ENCODE assay signal across 11 cellular contexts in genomic region chr1:159779403-159779851, GRCh38. TPM values are rescaled to one million over a fixed set of nuclear protein-coding genes. Genes with fewer than 3 reads are reported as not detected.
A peak's percentile ranks its signal among the peaks of the same experiment; 100 is the strongest.
DNase-seq lines count a peak whose midpoint lies in the region; ATAC-seq and TF ChIP-seq lines count a peak whose summit lies in the region.
"Had no signal": no experiment of that assay in that cellular context is flagged by ENCODE, and none has a peak within 500 bp of the region (broad histone marks: within the 10 kb centered on the region; RNA-seq: fewer than 3 reads in every experiment).

No MANE protein-coding gene starts in this region.

- H3K36me3 ChIP-seq in mucosa of descending colon (ENCODE audit: low read depth), result no peaks in the 10 kb centered on the region

- peaks cover 5% of the 10 kb centered on the region for H3K4me1 ChIP-seq in mucosa of descending colon (ENCODE audit: low read depth)

- H3K4me3 ChIP-seq in fibroblast of villous mesenchyme (ENCODE audit: low read depth, low read length) (no peak overlapping the region), mucosa of descending colon (no peak overlapping the region)

- no peak overlapping the region for H3K27ac Mint-ChIP-seq in T-helper 1 cell treated with Interleukin-12 subunit alpha and Interleukin-12 subunit beta and Interleukin-4 antibody, amounts not matched to agents 30 μg/mL and 1 μg/mL, for 36 hours
- H3K27ac Mint-ChIP-seq in activated T-helper 1 cell treated with anti-CD3 and anti-CD28 coated beads, Interleukin-12 subunit alpha, Interleukin-12 subunit beta, Interleukin-2, Interleukin-4 antibody, amounts not matched to agents 30 ng/mL and 10 ng/mL and 1 ng/mL, durations not matched to agents 14 hours and 24 hours and 36 hours, result no peak overlapping the region
- peak overlapping the region; percentile 60 for H3K27ac Mint-ChIP-seq in stimulated activated effector memory CD8-positive, alpha-beta T cell treated with anti-CD3 and anti-CD28 coated beads, Interleukin-12 subunit alpha, Interleukin-12 subunit beta, amount 100 ng/mL, for 72 hours
- H3K27ac Mint-ChIP-seq: activated naive CD8-positive, alpha-beta T cell treated with anti-CD3 and anti-CD28 coated beads, Interleukin-2, amount 10 ng/mL, durations not matched to agents 7 days and 5 days had no signal

- peak overlapping the region; percentile 54 for H3K4me3 Mint-ChIP-seq in T-helper 1 cell treated with Interleukin-12 subunit alpha and Interleukin-12 subunit beta and Interleukin-4 antibody, amounts not matched to agents 30 μg/mL and 1 μg/mL, for 36 hours
- H3K4me3 Mint-ChIP-seq in activated T-helper 1 cell treated with anti-CD3 and anti-CD28 coated beads, Interleukin-12 subunit alpha, Interleukin-12 subunit beta, Interleukin-2, Interleukin-4 antibody, amounts not matched to agents 30 ng/mL and 10 ng/mL and 1 ng/mL, durations not matched to agents 14 hours and 24 hours and 36 hours, result peak overlapping the region; percentile 82
- H3K4me3 Mint-ChIP-seq in stimulated activated effector memory CD8-positive, alpha-beta T cell treated with anti-CD3 and anti-CD28 coated beads, Interleukin-12 subunit alpha, Interleukin-12 subunit beta, amount 100 ng/mL, for 72 hours, result peak overlapping the region; percentile 69

- no peak for ATAC-seq in stimulated activated effector memory CD8-positive, alpha-beta T cell treated with anti-CD3 and anti-CD28 coated beads, Interleukin-12 subunit alpha, Interleukin-12 subunit beta, amount 100 ng/mL, for 72 hours
- ATAC-seq in HG03045 (IDR thresholded peaks at IDR 0.05; ENCODE audit: unreplicated experiment) (no peak), mucosa of descending colon (no peak)

- H3K27me3 Mint-ChIP-seq in T-helper 1 cell treated with Interleukin-12 subunit alpha and Interleukin-12 subunit beta and Interleukin-4 antibody, amounts not matched to agents 30 μg/mL and 1 μg/mL, for 36 hours (ENCODE audit: low read depth), result peaks cover 31% of the 10 kb centered on the region
- H3K27me3 Mint-ChIP-seq in activated T-helper 1 cell treated with anti-CD3 and anti-CD28 coated beads, Interleukin-12 subunit alpha, Interleukin-12 subunit beta, Interleukin-2, Interleukin-4 antibody, amounts not matched to agents 30 ng/mL and 10 ng/mL and 1 ng/mL, durations not matched to agents 14 hours and 24 hours and 36 hours (ENCODE audit: insufficient read depth), result peaks cover 15% of the 10 kb centered on the region

- intact Hi-C loops in activated T-helper 1 cell treated with anti-CD3 and anti-CD28 coated beads, Interleukin-12 subunit alpha, Interleukin-12 subunit beta, Interleukin-2, Interleukin-4 antibody, amounts not matched to agents 30 ng/mL and 10 ng/mL and 1 ng/mL, durations not matched to agents 14 hours and 24 hours and 36 hours (cut with micrococcal nuclease), result no loop called here
- intact Hi-C loops in mucosa of descending colon (cut with DNase I, micrococcal nuclease), result no loop called here

- DNase-seq in T-helper 1 cell (no peak), fibroblast of villous mesenchyme (ENCODE audit: low read depth) (peak; percentile 10), 8988T (no peak), mucosa of descending colon (no peak)
- no peak for DNase-seq in activated T-helper 1 cell treated with anti-CD3 and anti-CD28 coated beads, Interleukin-12 subunit alpha, Interleukin-12 subunit beta, Interleukin-2, Interleukin-4 antibody, amounts not matched to agents 30 ng/mL and 10 ng/mL and 1 ng/mL, durations not matched to agents 14 hours and 24 hours and 36 hours (ENCODE audit: low spot score)
- no peak for DNase-seq in stimulated activated effector memory CD8-positive, alpha-beta T cell treated with anti-CD3 and anti-CD28 coated beads, Interleukin-12 subunit alpha, Interleukin-12 subunit beta, amount 100 ng/mL, for 72 hours (ENCODE audit: low spot score in 2 of 2)
- DNase-seq: activated naive CD8-positive, alpha-beta T cell treated with anti-CD3 and anti-CD28 coated beads, Interleukin-2, amount 10 ng/mL, durations not matched to agents 7 days and 5 days; NCI-H1092 had no signal

- TF ChIP-seq CTCF in fibroblast of villous mesenchyme (IDR thresholded peaks at IDR 0.05; ENCODE audit: insufficient read depth, low read depth, low read length) (no peak), mucosa of descending colon (IDR thresholded peaks at IDR 0.05) (no peak)

- H3K36me3 Mint-ChIP-seq in T-helper 1 cell treated with Interleukin-12 subunit alpha and Interleukin-12 subunit beta and Interleukin-4 antibody, amounts not matched to agents 30 μg/mL and 1 μg/mL, for 36 hours (ENCODE audit: low read depth), result no peaks in the 10 kb centered on the region
- H3K36me3 Mint-ChIP-seq in activated T-helper 1 cell treated with anti-CD3 and anti-CD28 coated beads, Interleukin-12 subunit alpha, Interleukin-12 subunit beta, Interleukin-2, Interleukin-4 antibody, amounts not matched to agents 30 ng/mL and 10 ng/mL and 1 ng/mL, durations not matched to agents 14 hours and 24 hours and 36 hours (ENCODE audit: low read depth), result peaks cover 1% of the 10 kb centered on the region
- no peaks in the 10 kb centered on the region for H3K36me3 Mint-ChIP-seq in stimulated activated effector memory CD8-positive, alpha-beta T cell treated with anti-CD3 and anti-CD28 coated beads, Interleukin-12 subunit alpha, Interleukin-12 subunit beta, amount 100 ng/mL, for 72 hours
- H3K36me3 Mint-ChIP-seq: activated naive CD8-positive, alpha-beta T cell treated with anti-CD3 and anti-CD28 coated beads, Interleukin-2, amount 10 ng/mL, durations not matched to agents 7 days and 5 days had no signal

- no peaks in the 10 kb centered on the region for H3K9me3 ChIP-seq in mucosa of descending colon

- no peaks in the 10 kb centered on the region for H3K9me3 Mint-ChIP-seq in T-helper 1 cell treated with Interleukin-12 subunit alpha and Interleukin-12 subunit beta and Interleukin-4 antibody, amounts not matched to agents 30 μg/mL and 1 μg/mL, for 36 hours
- H3K9me3 Mint-ChIP-seq in activated T-helper 1 cell treated with anti-CD3 and anti-CD28 coated beads, Interleukin-12 subunit alpha, Interleukin-12 subunit beta, Interleukin-2, Interleukin-4 antibody, amounts not matched to agents 30 ng/mL and 10 ng/mL and 1 ng/mL, durations not matched to agents 14 hours and 24 hours and 36 hours, result no peaks in the 10 kb centered on the region
- no peaks in the 10 kb centered on the region for H3K9me3 Mint-ChIP-seq in stimulated activated effector memory CD8-positive, alpha-beta T cell treated with anti-CD3 and anti-CD28 coated beads, Interleukin-12 subunit alpha, Interleukin-12 subunit beta, amount 100 ng/mL, for 72 hours
- H3K9me3 Mint-ChIP-seq: activated naive CD8-positive, alpha-beta T cell treated with anti-CD3 and anti-CD28 coated beads, Interleukin-2, amount 10 ng/mL, durations not matched to agents 7 days and 5 days had no signal

- H3K4me1 Mint-ChIP-seq in T-helper 1 cell treated with Interleukin-12 subunit alpha and Interleukin-12 subunit beta and Interleukin-4 antibody, amounts not matched to agents 30 μg/mL and 1 μg/mL, for 36 hours (ENCODE audit: low read depth), result peaks cover 10% of the 10 kb centered on the region
- H3K4me1 Mint-ChIP-seq in activated T-helper 1 cell treated with anti-CD3 and anti-CD28 coated beads, Interleukin-12 subunit alpha, Interleukin-12 subunit beta, Interleukin-2, Interleukin-4 antibody, amounts not matched to agents 30 ng/mL and 10 ng/mL and 1 ng/mL, durations not matched to agents 14 hours and 24 hours and 36 hours (ENCODE audit: low read depth), result peaks cover 7% of the 10 kb centered on the region
- H3K4me1 Mint-ChIP-seq in stimulated activated effector memory CD8-positive, alpha-beta T cell treated with anti-CD3 and anti-CD28 coated beads, Interleukin-12 subunit alpha, Interleukin-12 subunit beta, amount 100 ng/mL, for 72 hours, result peaks cover 26% of the 10 kb centered on the region

RNA-seq across cellular contexts. Expression of gene DUSP23, which starts 1.3 kb away (rescaled TPM):
- 22.4 and 23.4 TPM in 2 replicates for total RNA-seq in activated T-helper 1 cell treated with anti-CD3 and anti-CD28 coated beads, Interleukin-12 subunit alpha, Interleukin-12 subunit beta, Interleukin-2, Interleukin-4 antibody, amounts not matched to agents 30 ng/mL and 10 ng/mL and 1 ng/mL, durations not matched to agents 14 hours and 24 hours and 36 hours
- 5.8 and 6.0 TPM in 2 replicates for total RNA-seq in fibroblast of villous mesenchyme
- total RNA-seq in mucosa of descending colon, result 10 to 100 TPM; 33.6 to 58.5 (median 48.8) TPM

RNA-seq across cellular contexts. Expression of gene FCRL6, which starts 22.7 kb away (rescaled TPM):
- total RNA-seq in activated T-helper 1 cell treated with anti-CD3 and anti-CD28 coated beads, Interleukin-12 subunit alpha, Interleukin-12 subunit beta, Interleukin-2, Interleukin-4 antibody, amounts not matched to agents 30 ng/mL and 10 ng/mL and 1 ng/mL, durations not matched to agents 14 hours and 24 hours and 36 hours, result not detected in 2 replicates
- not detected in 2 replicates for total RNA-seq in fibroblast of villous mesenchyme
- total RNA-seq in mucosa of descending colon, result under 1 TPM; 0.38 to 0.82 (median 0.41) TPM

RNA-seq across cellular contexts. Expression of gene SLAMF8, which starts 47.2 kb away (rescaled TPM):
- 0.49 and 0.69 TPM in 2 replicates for total RNA-seq in activated T-helper 1 cell treated with anti-CD3 and anti-CD28 coated beads, Interleukin-12 subunit alpha, Interleukin-12 subunit beta, Interleukin-2, Interleukin-4 antibody, amounts not matched to agents 30 ng/mL and 10 ng/mL and 1 ng/mL, durations not matched to agents 14 hours and 24 hours and 36 hours
- total RNA-seq in fibroblast of villous mesenchyme (not detected in 2 replicates), mucosa of descending colon (1 to 10 TPM; 1.7 to 8.7 (median 5.9) TPM)
- total RNA-seq: A673 had no signal
